In genomic region chr7:129793506-129794310, GRCh38 we compare ENCODE assay signal across 20 cellular contexts.
"Had no signal": no experiment of that assay in that cellular context is flagged by ENCODE, and none has a peak within 500 bp of the region (broad histone marks: within the 10 kb centered on the region; RNA-seq: fewer than 3 reads in every experiment).

No MANE protein-coding gene starts in this region.

- H3K9me3 ChIP-seq: adrenal gland, esophagus muscularis mucosa, psoas muscle, right lobe of liver, thoracic aorta, upper lobe of right lung had no signal

- H3K27ac ChIP-seq: adrenal gland, cardiac muscle cell, esophagus muscularis mucosa, hepatocyte, psoas muscle, right lobe of liver, thoracic aorta, upper lobe of right lung had no signal

- FAIRE-seq: colon had no signal

- DNase-seq: activated CD4-positive, alpha-beta memory T cell treated with anti-CD3 and anti-CD28 coated beads for 36 hours; activated CD4-positive, alpha-beta T cell treated with anti-CD3 and anti-CD28 coated beads for 36 hours; activated CD8-positive, alpha-beta memory T cell treated with anti-CD3 and anti-CD28 coated beads, Interleukin-2, amount 10 ng/mL, durations not matched to agents 7 days and 5 days; activated naive CD4-positive, alpha-beta T cell treated with anti-CD3 and anti-CD28 coated beads, Interleukin-2, amount 10 ng/mL, durations not matched to agents 7 days and 5 days; activated T-cell treated with anti-CD3 and anti-CD28 coated beads, Interleukin-2, amount 50 U/mL, for 1 hour; adrenal gland; kidney glomerular epithelial cell; left ventricle myocardium superior; mesenchymal stem cell; naive thymus-derived CD8-positive, alpha-beta T cell; psoas muscle; T-helper 17 cell; upper lobe of right lung had no signal

- H3K4me1 Mint-ChIP-seq: activated CD4-positive, alpha-beta T cell treated with anti-CD3 and anti-CD28 coated beads for 36 hours; activated CD8-positive, alpha-beta memory T cell treated with anti-CD3 and anti-CD28 coated beads, Interleukin-2, amount 10 ng/mL, durations not matched to agents 7 days and 5 days; activated naive CD4-positive, alpha-beta T cell treated with anti-CD3 and anti-CD28 coated beads, Interleukin-2, amount 10 ng/mL, durations not matched to agents 7 days and 5 days; naive thymus-derived CD8-positive, alpha-beta T cell; T-helper 17 cell had no signal

- H3K36me3 ChIP-seq: adrenal gland, cardiac muscle cell, right lobe of liver, thoracic aorta, upper lobe of right lung had no signal

- H3K4me3 Mint-ChIP-seq: activated CD4-positive, alpha-beta memory T cell treated with anti-CD3 and anti-CD28 coated beads for 36 hours; activated CD4-positive, alpha-beta T cell treated with anti-CD3 and anti-CD28 coated beads for 36 hours; activated CD8-positive, alpha-beta memory T cell treated with anti-CD3 and anti-CD28 coated beads, Interleukin-2, amount 10 ng/mL, durations not matched to agents 7 days and 5 days; activated naive CD4-positive, alpha-beta T cell treated with anti-CD3 and anti-CD28 coated beads, Interleukin-2, amount 10 ng/mL, durations not matched to agents 7 days and 5 days; naive thymus-derived CD8-positive, alpha-beta T cell; T-helper 17 cell had no signal

- ATAC-seq: activated CD4-positive, alpha-beta T cell treated with anti-CD3 and anti-CD28 coated beads for 36 hours; activated CD8-positive, alpha-beta memory T cell treated with anti-CD3 and anti-CD28 coated beads, Interleukin-2, amount 10 ng/mL, durations not matched to agents 7 days and 5 days; left ventricle myocardium superior; naive thymus-derived CD8-positive, alpha-beta T cell; psoas muscle; right lobe of liver; T-helper 17 cell; upper lobe of right lung had no signal

- H3K9me3 Mint-ChIP-seq: activated CD4-positive, alpha-beta memory T cell treated with anti-CD3 and anti-CD28 coated beads for 36 hours; activated naive CD4-positive, alpha-beta T cell treated with anti-CD3 and anti-CD28 coated beads, Interleukin-2, amount 10 ng/mL, durations not matched to agents 7 days and 5 days; activated T-helper 2 cell treated with anti-CD3 and anti-CD28 coated beads, Interferon-gamma antibody, Interleukin-2, Interleukin-4, amounts not matched to agents 10 μg/mL and 5 μg/mL and 100 μg/mL, durations not matched to agents 14 hours and 24 hours and 36 hours; naive thymus-derived CD8-positive, alpha-beta T cell had no signal

- H3K27me3 ChIP-seq: adrenal gland, right lobe of liver had no signal

- H3K36me3 Mint-ChIP-seq: activated CD4-positive, alpha-beta memory T cell treated with anti-CD3 and anti-CD28 coated beads for 36 hours; activated CD8-positive, alpha-beta memory T cell treated with anti-CD3 and anti-CD28 coated beads, Interleukin-2, amount 10 ng/mL, durations not matched to agents 7 days and 5 days; activated naive CD4-positive, alpha-beta T cell treated with anti-CD3 and anti-CD28 coated beads, Interleukin-2, amount 10 ng/mL, durations not matched to agents 7 days and 5 days; naive thymus-derived CD8-positive, alpha-beta T cell had no signal

- H3K4me1 ChIP-seq: adrenal gland, esophagus muscularis mucosa, right lobe of liver, upper lobe of right lung had no signal

- H3K4me2 ChIP-seq: hepatocyte had no signal

- H3K27ac Mint-ChIP-seq: activated CD4-positive, alpha-beta memory T cell treated with anti-CD3 and anti-CD28 coated beads for 36 hours; activated CD4-positive, alpha-beta T cell treated with anti-CD3 and anti-CD28 coated beads for 36 hours; activated CD8-positive, alpha-beta memory T cell treated with anti-CD3 and anti-CD28 coated beads, Interleukin-2, amount 10 ng/mL, durations not matched to agents 7 days and 5 days; activated T-helper 2 cell treated with anti-CD3 and anti-CD28 coated beads, Interferon-gamma antibody, Interleukin-2, Interleukin-4, amounts not matched to agents 10 μg/mL and 5 μg/mL and 100 μg/mL, durations not matched to agents 14 hours and 24 hours and 36 hours; naive thymus-derived CD8-positive, alpha-beta T cell; T-helper 17 cell had no signal

- H3K79me2 ChIP-seq: hepatocyte had no signal

- H2AFZ ChIP-seq: hepatocyte had no signal

- H3K4me3 ChIP-seq: adrenal gland, cardiac muscle cell, esophagus muscularis mucosa, hepatocyte, psoas muscle, right lobe of liver, thoracic aorta, upper lobe of right lung had no signal
